ENCODE assay signal across 11 cellular contexts in the genomic region with DNA sequence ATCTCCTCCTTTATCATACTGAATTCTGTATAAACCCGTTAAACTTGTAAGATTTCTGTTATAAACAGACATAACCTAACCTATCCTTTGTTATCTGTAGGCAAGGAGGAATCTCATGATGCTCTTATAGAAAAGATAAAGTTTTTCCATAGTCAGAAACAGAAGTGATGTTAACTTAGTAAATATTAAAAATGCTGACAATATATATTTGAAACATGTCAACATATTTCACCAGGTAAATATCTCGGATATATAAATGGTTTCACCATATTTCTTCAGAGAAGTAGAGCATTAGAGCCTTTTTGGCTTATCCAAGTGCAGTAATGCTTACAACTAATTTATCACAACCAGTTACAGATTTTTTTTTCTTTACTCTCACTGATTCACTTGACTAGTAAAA.
"Had no signal": no experiment of that assay in that cellular context is flagged by ENCODE, and none has a peak within 500 bp of the region (broad histone marks: within the 10 kb centered on the region; RNA-seq: fewer than 3 reads in every experiment).

No MANE protein-coding gene starts in this region.

- FAIRE-seq: H1, H54 had no signal

- ATAC-seq: GM23338, HCT116 had no signal

- H3K4me3 ChIP-seq: GM23248, GM23338, HAP-1 had no signal

- H3K9ac ChIP-seq: GM23248 had no signal

- H3K27ac ChIP-seq: GM23248 had no signal

- DNase-seq: GM23248, GOT3, H7, H9, HCEC 1CT, HFFc6 had no signal

- H3K36me3 ChIP-seq: HAP-1 had no signal

- H2AFZ ChIP-seq: GM23248, GM23338 had no signal

- H3K9me3 ChIP-seq: HAP-1 had no signal

- H3K4me1 ChIP-seq: HAP-1 had no signal

- H3K4me2 ChIP-seq: GM23338 had no signal
